Comparison of ENCODE assay signal across 20 cellular contexts in genomic region chr2:98605076-98605475, GRCh38. TPM values are rescaled to one million over a fixed set of nuclear protein-coding genes. Genes with fewer than 3 reads are reported as not detected.
DNase-seq lines count a peak whose midpoint lies in the region; ATAC-seq and TF ChIP-seq lines count a peak whose summit lies in the region.
"Had no signal": no experiment of that assay in that cellular context is flagged by ENCODE, and none has a peak within 500 bp of the region (broad histone marks: within the 10 kb centered on the region; RNA-seq: fewer than 3 reads in every experiment).

No MANE protein-coding gene starts in this region.

- no peak for DNase-seq in activated naive CD4-positive, alpha-beta T cell treated with anti-CD3 and anti-CD28 coated beads, Interleukin-2, amount 10 ng/mL, durations not matched to agents 7 days and 5 days
- no peak for DNase-seq in activated naive CD4-positive, alpha-beta T cell treated with anti-CD3 and anti-CD28 coated beads, Interleukin-2, amount 50 U/mL, for 16 hours
- DNase-seq in activated B cell treated with CpG ODN at 0.5 μM for 24 hours (no peak), mesenchymal stem cell (no peak), BE2C (no peak), foreskin fibroblast (no peak)
- DNase-seq in stimulated activated naive B cell treated with anti-CD40 and anti-IgM and Interleukin-4, amounts not matched to agents 10 μg/mL and 1 μg/mL and 100 μg/mL, for 72 hours: no peak
- DNase-seq in activated effector memory CD4-positive, alpha-beta T cell treated with anti-CD3 and anti-CD28 coated beads, Interleukin-2, amount 50 U/mL, for 16 hours: no peak
- DNase-seq: activated CD4-positive, alpha-beta T cell treated with anti-CD3 and anti-CD28 coated beads, Interleukin-2, amount 50 U/mL, for 4 hours; COR-L47; EL; hippocampal formation; IMR-90; kidney; MV-4-11; NCI-H187 treated with DMSO at 0.1 percent for 48 hours; NK-92 treated with Interleukin-12 subunit alpha and Interleukin-12 subunit beta, amount 100 ng/mL, for 24 hours; RPMI8226; stomach had no signal

- H3K79me1 ChIP-seq in mesenchymal stem cell (replicated peaks; ENCODE audit: low read length, poor library complexity, severe bottlenecking): peaks cover 25% of the 10 kb centered on the region

- H3K4me1 ChIP-seq in mesenchymal stem cell (ENCODE audit: control insufficient read depth, insufficient read depth, low read depth, low read length) (peaks cover 13% of the 10 kb centered on the region), BE2C (no peaks in the 10 kb centered on the region)

- H2AFZ ChIP-seq in mesenchymal stem cell (ENCODE audit: low read depth, low read length): no peak overlapping the region

- H3K27ac Mint-ChIP-seq in activated naive CD4-positive, alpha-beta T cell treated with anti-CD3 and anti-CD28 coated beads, Interleukin-2, amount 10 ng/mL, durations not matched to agents 7 days and 5 days: peak overlapping the region; percentile 43
- peak overlapping the region; percentile 46 for H3K27ac Mint-ChIP-seq in activated B cell treated with CpG ODN at 0.5 μM for 24 hours
- H3K27ac Mint-ChIP-seq in stimulated activated naive B cell treated with anti-CD40 and anti-IgM and Interleukin-4, amounts not matched to agents 10 μg/mL and 1 μg/mL and 100 μg/mL, for 72 hours: peak overlapping the region; percentile 37

- H3K23ac ChIP-seq in mesenchymal stem cell (ENCODE audit: low read length in 2 of 2): no peak overlapping the region

- H3K27me3 ChIP-seq in mesenchymal stem cell (ENCODE audit: control insufficient read depth in 1 of 2, insufficient read depth in 1 of 2, low read length in 2 of 2) (no peaks in the 10 kb centered on the region), BE2C (no peaks in the 10 kb centered on the region)
- H3K27me3 ChIP-seq: stomach had no signal

- H3K14ac ChIP-seq in mesenchymal stem cell (ENCODE audit: low read length in 2 of 2): no peak overlapping the region

- H3K36me3 ChIP-seq in mesenchymal stem cell (ENCODE audit: control insufficient read depth in 1 of 2, insufficient read depth in 2 of 2, low read depth in 1 of 2, low read length in 2 of 2) (peaks cover 8 to 37% of the 10 kb centered on the region in 2 experiments), BE2C (peaks cover 2% of the 10 kb centered on the region; the same call in 1 of the 2 replicates)

- TF ChIP-seq CTCF in activated B cell treated with CpG ODN at 0.5 μM for 24 hours (IDR thresholded peaks at IDR 0.05) (no peak), BE2C (IDR thresholded peaks at IDR 0.05; ENCODE audit: low read depth, low read length) (no peak), foreskin fibroblast (IDR thresholded peaks at IDR 0.05; ENCODE audit: low read depth, low read length) (no peak)

- no peak overlapping the region for H3K4me3 Mint-ChIP-seq in activated naive CD4-positive, alpha-beta T cell treated with anti-CD3 and anti-CD28 coated beads, Interleukin-2, amount 10 ng/mL, durations not matched to agents 7 days and 5 days
- H3K4me3 Mint-ChIP-seq in activated B cell treated with CpG ODN at 0.5 μM for 24 hours: no peak overlapping the region
- H3K4me3 Mint-ChIP-seq in stimulated activated naive B cell treated with anti-CD40 and anti-IgM and Interleukin-4, amounts not matched to agents 10 μg/mL and 1 μg/mL and 100 μg/mL, for 72 hours: no peak overlapping the region

- peaks cover 40% of the 10 kb centered on the region for H3K4me1 Mint-ChIP-seq in activated naive CD4-positive, alpha-beta T cell treated with anti-CD3 and anti-CD28 coated beads, Interleukin-2, amount 10 ng/mL, durations not matched to agents 7 days and 5 days
- peaks cover 44% of the 10 kb centered on the region for H3K4me1 Mint-ChIP-seq in activated B cell treated with CpG ODN at 0.5 μM for 24 hours
- H3K4me1 Mint-ChIP-seq in stimulated activated naive B cell treated with anti-CD40 and anti-IgM and Interleukin-4, amounts not matched to agents 10 μg/mL and 1 μg/mL and 100 μg/mL, for 72 hours: peaks cover 31 to 46% of the 10 kb centered on the region in 2 donors

- peaks cover 18% of the 10 kb centered on the region for H3K36me3 Mint-ChIP-seq in activated naive CD4-positive, alpha-beta T cell treated with anti-CD3 and anti-CD28 coated beads, Interleukin-2, amount 10 ng/mL, durations not matched to agents 7 days and 5 days
- H3K36me3 Mint-ChIP-seq in activated B cell treated with CpG ODN at 0.5 μM for 24 hours (ENCODE audit: low read depth): peaks cover 56% of the 10 kb centered on the region
- H3K36me3 Mint-ChIP-seq in stimulated activated naive B cell treated with anti-CD40 and anti-IgM and Interleukin-4, amounts not matched to agents 10 μg/mL and 1 μg/mL and 100 μg/mL, for 72 hours: peaks cover 8 to 12% of the 10 kb centered on the region in 2 donors

- H3K4ac ChIP-seq in mesenchymal stem cell (ENCODE audit: low read depth in 1 of 2, low read length in 2 of 2): no peak overlapping the region

- H3K9me3 ChIP-seq in mesenchymal stem cell (ENCODE audit: control insufficient read depth, low read length) (no peaks in the 10 kb centered on the region), BE2C (no peaks in the 10 kb centered on the region)
- H3K9me3 ChIP-seq: stomach had no signal

- no peak overlapping the region for H2BK5ac ChIP-seq in mesenchymal stem cell (ENCODE audit: low read depth, low read length, poor library complexity, severe bottlenecking)

- no peak overlapping the region for H2BK15ac ChIP-seq in mesenchymal stem cell (ENCODE audit: low read depth, poor library complexity, severe bottlenecking)

- H3K4me3 ChIP-seq in mesenchymal stem cell (ENCODE audit: insufficient read depth in 1 of 2, low read depth in 1 of 2, low read length in 2 of 2) (no peak overlapping the region), BE2C (ENCODE audit: low read depth, low read length) (no peak overlapping the region), foreskin fibroblast (ENCODE audit: low read depth in 1 of 2, low read length in 2 of 2) (no peak overlapping the region)
- H3K4me3 ChIP-seq: stomach had no signal

- no peak overlapping the region for H2AK5ac ChIP-seq in mesenchymal stem cell (ENCODE audit: low read length, severe bottlenecking)

- POLR2A ChIA-PET in activated B cell treated with CpG ODN at 0.5 μM for 24 hours (lab: Charles Lee): no interaction called here

- intact Hi-C loops in activated B cell treated with CpG ODN at 0.5 μM for 24 hours (cut with micrococcal nuclease): no loop called here

- no peak for ATAC-seq in activated B cell treated with CpG ODN at 0.5 μM for 24 hours (ENCODE audit: low read depth)
- no peak for ATAC-seq in stimulated activated naive B cell treated with anti-CD40 and anti-IgM and Interleukin-4, amounts not matched to agents 10 μg/mL and 1 μg/mL and 100 μg/mL, for 72 hours (replicated peaks)

- no peak overlapping the region for H4K8ac ChIP-seq in mesenchymal stem cell (ENCODE audit: low read length)

- WGBS in mesenchymal stem cell: 91% methylated on average over 1 of the region's 3 CpGs

- peak overlapping the region; percentile 7 for H3K9ac ChIP-seq in mesenchymal stem cell (ENCODE audit: low read length)

- H2BK12ac ChIP-seq in mesenchymal stem cell (ENCODE audit: low read length in 2 of 2): no peak overlapping the region

- H3K9me3 Mint-ChIP-seq in activated naive CD4-positive, alpha-beta T cell treated with anti-CD3 and anti-CD28 coated beads, Interleukin-2, amount 10 ng/mL, durations not matched to agents 7 days and 5 days: no peaks in the 10 kb centered on the region
- H3K9me3 Mint-ChIP-seq in activated B cell treated with CpG ODN at 0.5 μM for 24 hours: no peaks in the 10 kb centered on the region
- H3K9me3 Mint-ChIP-seq in stimulated activated naive B cell treated with anti-CD40 and anti-IgM and Interleukin-4, amounts not matched to agents 10 μg/mL and 1 μg/mL and 100 μg/mL, for 72 hours: no peaks in the 10 kb centered on the region

- no peak overlapping the region for H3K27ac ChIP-seq in mesenchymal stem cell (ENCODE audit: low read length, poor library complexity, severe bottlenecking)
- H3K27ac ChIP-seq: HL-60, stomach had no signal

- no peak overlapping the region for H4K91ac ChIP-seq in mesenchymal stem cell (ENCODE audit: low read length)

- H2BK120ac ChIP-seq in mesenchymal stem cell (ENCODE audit: low read depth, low read length): no peak overlapping the region

- H3K18ac ChIP-seq in mesenchymal stem cell (ENCODE audit: low read depth in 1 of 2, low read length in 2 of 2): no peak overlapping the region

- no peak overlapping the region for H3K4me2 ChIP-seq in mesenchymal stem cell (ENCODE audit: low read length, poor library complexity, severe bottlenecking)

- H3K27me3 Mint-ChIP-seq in activated naive CD4-positive, alpha-beta T cell treated with anti-CD3 and anti-CD28 coated beads, Interleukin-2, amount 10 ng/mL, durations not matched to agents 7 days and 5 days: peaks cover 5% of the 10 kb centered on the region
- H3K27me3 Mint-ChIP-seq in activated B cell treated with CpG ODN at 0.5 μM for 24 hours: no peaks in the 10 kb centered on the region
- H3K27me3 Mint-ChIP-seq in stimulated activated naive B cell treated with anti-CD40 and anti-IgM and Interleukin-4, amounts not matched to agents 10 μg/mL and 1 μg/mL and 100 μg/mL, for 72 hours: no peaks in the 10 kb centered on the region

- CTCF ChIA-PET in activated naive CD4-positive, alpha-beta T cell treated with anti-CD3 and anti-CD28 coated beads, Interleukin-2, amount 10 ng/mL, durations not matched to agents 7 days and 5 days (lab: Charles Lee): interaction anchor here (2.0 to 2.7 kb wide), 2 partner anchors 44 to 193 kb away, joined by 8 to 9 read pairs; no protein-coding TSS in a partner anchor
- CTCF ChIA-PET in activated B cell treated with CpG ODN at 0.5 μM for 24 hours (lab: Charles Lee): interaction anchor here (5.0 kb wide), 1 partner anchor 192 kb away, joined by 29 read pairs; no protein-coding TSS in a partner anchor

RNA-seq across cellular contexts. Expression of gene COA5, which starts 3.2 kb away (rescaled TPM):
- total RNA-seq in activated B cell treated with CpG ODN at 0.5 μM for 24 hours: 31.5 and 37.6 TPM in 2 replicates
- polyA plus RNA-seq in mesenchymal stem cell (2013, experiment 1 of 2): 33.0 TPM
- 36.8 TPM for polyA plus RNA-seq in mesenchymal stem cell (2013, experiment 2 of 2)
- 21.3 TPM for polyA plus RNA-seq in BE2C (2012; ENCODE audit: insufficient read depth, insufficient read length, low read depth)

RNA-seq across cellular contexts. Expression of gene UNC50, which starts 3.3 kb away (rescaled TPM):
- total RNA-seq in activated B cell treated with CpG ODN at 0.5 μM for 24 hours: 35.3 and 36.3 TPM in 2 replicates
- polyA plus RNA-seq in mesenchymal stem cell (2013, experiment 1 of 2): 64.2 TPM
- 81.8 TPM for polyA plus RNA-seq in mesenchymal stem cell (2013, experiment 2 of 2)
- polyA plus RNA-seq in BE2C (2012; ENCODE audit: insufficient read depth, insufficient read length, low read depth): 21.1 TPM
